21 cellular contexts compared by ENCODE assay signal in the genomic region with DNA sequence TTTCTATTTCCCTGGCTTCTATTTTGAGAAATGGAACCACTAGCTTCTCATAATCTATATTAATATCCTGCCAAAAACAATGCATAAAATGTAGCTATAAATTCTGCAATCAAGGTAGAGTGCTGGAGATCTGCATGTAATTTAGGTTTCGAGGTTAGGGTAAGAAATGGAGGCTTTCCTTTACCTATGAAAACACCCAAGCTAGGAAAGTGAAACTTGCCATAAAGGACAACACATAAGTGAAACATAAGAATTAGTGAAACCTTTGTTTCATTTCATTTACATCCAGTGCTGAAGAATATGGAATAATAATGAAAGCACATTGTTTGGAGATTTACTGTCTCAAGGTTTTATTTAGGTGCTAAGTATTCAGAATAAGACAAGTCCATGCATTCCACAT. TPM values are rescaled to one million over a fixed set of nuclear protein-coding genes. Genes with fewer than 3 reads are reported as not detected.
DNase-seq lines count a peak whose midpoint lies in the region; ATAC-seq and TF ChIP-seq lines count a peak whose summit lies in the region.
"Had no signal": no experiment of that assay in that cellular context is flagged by ENCODE, and none has a peak within 500 bp of the region (broad histone marks: within the 10 kb centered on the region; RNA-seq: fewer than 3 reads in every experiment).

No MANE protein-coding gene starts in this region.

- no peaks in the 10 kb centered on the region for H3K36me3 ChIP-seq in Loucy (ENCODE audit: insufficient read depth, low read length)

- H3K9me2 ChIP-seq in Loucy (replicated peaks; ENCODE audit: low read depth, low read length), result no peaks in the 10 kb centered on the region

- DNase-seq in activated CD4-positive, alpha-beta T cell treated with anti-CD3 and anti-CD28 coated beads, Interleukin-2, amount 10 ng/mL, durations not matched to agents 24 days and 14 days, result no peak
- no peak for DNase-seq in activated CD4-positive, alpha-beta T cell treated with anti-CD3 and anti-CD28 coated beads, Interleukin-2, amount 50 U/mL, for 4 hours
- no peak for DNase-seq in activated CD8-positive, alpha-beta memory T cell treated with anti-CD3 and anti-CD28 coated beads, Interleukin-2, amount 10 ng/mL, durations not matched to agents 7 days and 5 days
- DNase-seq in activated CD8-positive, alpha-beta memory T cell treated with anti-CD3 and anti-CD28 coated beads, Interleukin-2, amount 50 U/mL, for 4 hours, result no peak
- peak; percentile 8 for DNase-seq in GM12865 (ENCODE audit: low read depth)
- DNase-seq in HPDE6-E6E7 (ENCODE audit: extremely low spot score), result no peak
- DNase-seq in cardiac septum (ENCODE audit: low spot score), result no peak
- DNase-seq: C1 segment of cervical spinal cord; Caco-2; CD4-positive, CD25-positive, alpha-beta regulatory T cell; CD8-positive, alpha-beta T cell; DMS153; DND-41; GM23248; H7; HCEC 1CT had no signal

- no peak for TF ChIP-seq CTCF in GM12865 (IDR thresholded peaks at IDR 0.05; ENCODE audit: insufficient read depth, low read depth, low read length, missing control alignments)
- no peak for TF ChIP-seq CTCF in Loucy (conservative IDR thresholded peaks at IDR 0.05; ENCODE audit: low read length)

- H3K36me3 Mint-ChIP-seq in activated CD4-positive, alpha-beta T cell treated with anti-CD3 and anti-CD28 coated beads, Interleukin-2, amount 10 ng/mL, durations not matched to agents 24 days and 14 days (ENCODE audit: low read depth), result peaks cover 2% of the 10 kb centered on the region
- H3K36me3 Mint-ChIP-seq in activated CD8-positive, alpha-beta memory T cell treated with anti-CD3 and anti-CD28 coated beads, Interleukin-2, amount 10 ng/mL, durations not matched to agents 7 days and 5 days, result peaks cover 10% of the 10 kb centered on the region
- H3K36me3 Mint-ChIP-seq: CD4-positive, CD25-positive, alpha-beta regulatory T cell; CD8-positive, alpha-beta T cell had no signal

- peaks cover 19% of the 10 kb centered on the region for H3K4me1 Mint-ChIP-seq in activated CD4-positive, alpha-beta T cell treated with anti-CD3 and anti-CD28 coated beads, Interleukin-2, amount 10 ng/mL, durations not matched to agents 24 days and 14 days
- H3K4me1 Mint-ChIP-seq in activated CD8-positive, alpha-beta memory T cell treated with anti-CD3 and anti-CD28 coated beads, Interleukin-2, amount 10 ng/mL, durations not matched to agents 7 days and 5 days, result peaks cover 20% of the 10 kb centered on the region

- peak; percentile 39 for ATAC-seq in activated CD8-positive, alpha-beta memory T cell treated with anti-CD3 and anti-CD28 coated beads, Interleukin-2, amount 10 ng/mL, durations not matched to agents 7 days and 5 days
- ATAC-seq: CD8-positive, alpha-beta T cell; GM12878 had no signal

- H3K4me1 ChIP-seq in Loucy (ENCODE audit: insufficient read depth, low read length, poor library complexity, severe bottlenecking), result peaks cover 30% of the 10 kb centered on the region
- H3K4me1 ChIP-seq: Caco-2 had no signal

- no peaks in the 10 kb centered on the region for H4K20me1 ChIP-seq in Loucy (ENCODE audit: insufficient read depth, low read length, poor library complexity, severe bottlenecking)

- H3K27ac Mint-ChIP-seq in activated CD4-positive, alpha-beta T cell treated with anti-CD3 and anti-CD28 coated beads, Interleukin-2, amount 10 ng/mL, durations not matched to agents 24 days and 14 days, result no peak overlapping the region
- H3K27ac Mint-ChIP-seq in activated CD8-positive, alpha-beta memory T cell treated with anti-CD3 and anti-CD28 coated beads, Interleukin-2, amount 10 ng/mL, durations not matched to agents 7 days and 5 days, result peak overlapping the region; percentile 45
- H3K27ac Mint-ChIP-seq: CD4-positive, CD25-positive, alpha-beta regulatory T cell; CD8-positive, alpha-beta T cell had no signal

- H3K27me3 Mint-ChIP-seq in activated CD4-positive, alpha-beta T cell treated with anti-CD3 and anti-CD28 coated beads, Interleukin-2, amount 10 ng/mL, durations not matched to agents 24 days and 14 days, result peaks cover 14% of the 10 kb centered on the region
- H3K27me3 Mint-ChIP-seq in activated CD8-positive, alpha-beta memory T cell treated with anti-CD3 and anti-CD28 coated beads, Interleukin-2, amount 10 ng/mL, durations not matched to agents 7 days and 5 days, result peaks cover 3% of the 10 kb centered on the region

- CTCF ChIA-PET in activated CD8-positive, alpha-beta memory T cell treated with anti-CD3 and anti-CD28 coated beads, Interleukin-2, amount 10 ng/mL, durations not matched to agents 7 days and 5 days (lab: Charles Lee), result interaction anchor here (1.0 to 3.4 kb wide), 4 partner anchors 16 to 180 kb away, joined by 3 to 19 read pairs (median 8); no protein-coding TSS in a partner anchor

- intact Hi-C loops in activated CD4-positive, alpha-beta T cell treated with anti-CD3 and anti-CD28 coated beads, Interleukin-2, amount 10 ng/mL, durations not matched to agents 24 days and 14 days (cut with micrococcal nuclease), result no loop called here
- intact Hi-C loops in cardiac septum (cut with DNase I), result no loop called here

- H3K4me3 ChIP-seq in GM12865 (ENCODE audit: low read depth, low read length), result no peak overlapping the region
- peak overlapping the region; percentile 8 for H3K4me3 ChIP-seq in Loucy (ENCODE audit: low read length, poor library complexity, severe bottlenecking)
- H3K4me3 ChIP-seq: GM12878, GM23248 had no signal

- H3K4me2 ChIP-seq in Loucy (ENCODE audit: low read depth, low read length, poor library complexity, severe bottlenecking), result peak overlapping the region; percentile 42

- H3K79me2 ChIP-seq in Loucy (ENCODE audit: insufficient read depth, low read length), result no peaks in the 10 kb centered on the region

- H3K9ac ChIP-seq in Loucy (ENCODE audit: low read depth, low read length, poor library complexity, severe bottlenecking), result no peak overlapping the region
- H3K9ac ChIP-seq: GM23248 had no signal

- H3K4me3 Mint-ChIP-seq in activated CD4-positive, alpha-beta T cell treated with anti-CD3 and anti-CD28 coated beads, Interleukin-2, amount 10 ng/mL, durations not matched to agents 24 days and 14 days, result peak overlapping the region; percentile 2
- no peak overlapping the region for H3K4me3 Mint-ChIP-seq in activated CD8-positive, alpha-beta memory T cell treated with anti-CD3 and anti-CD28 coated beads, Interleukin-2, amount 10 ng/mL, durations not matched to agents 7 days and 5 days
- H3K4me3 Mint-ChIP-seq: CD4-positive, CD25-positive, alpha-beta regulatory T cell; CD8-positive, alpha-beta T cell had no signal

- H3K9me3 ChIP-seq in Loucy (ENCODE audit: insufficient read depth, low read depth, low read length), result no peaks in the 10 kb centered on the region
- H3K9me3 ChIP-seq: Caco-2 had no signal

- H3K27me3 ChIP-seq in Loucy (ENCODE audit: insufficient read depth, low read length, poor library complexity, severe bottlenecking), result no peaks in the 10 kb centered on the region

- no peaks in the 10 kb centered on the region for H3F3A ChIP-seq in Loucy (ENCODE audit: low read depth)

- H3K9me3 Mint-ChIP-seq in activated CD4-positive, alpha-beta T cell treated with anti-CD3 and anti-CD28 coated beads, Interleukin-2, amount 10 ng/mL, durations not matched to agents 24 days and 14 days, result peaks cover 12% of the 10 kb centered on the region
- peaks cover 2% of the 10 kb centered on the region for H3K9me3 Mint-ChIP-seq in activated CD8-positive, alpha-beta memory T cell treated with anti-CD3 and anti-CD28 coated beads, Interleukin-2, amount 10 ng/mL, durations not matched to agents 7 days and 5 days (ENCODE audit: low read depth)
- H3K9me3 Mint-ChIP-seq: CD8-positive, alpha-beta T cell had no signal

- H2AFZ ChIP-seq in Loucy (ENCODE audit: low read length), result 0 out of 2 replicates have a peak overlapping the region, but pooled peaks have one; percentile 17
- H2AFZ ChIP-seq: GM23248 had no signal

RNA-seq across cellular contexts. Expression of gene CLEC2A, which starts 9.7 kb away (rescaled TPM):
- total RNA-seq in activated CD4-positive, alpha-beta T cell treated with anti-CD3 and anti-CD28 coated beads, Interleukin-2, amount 10 ng/mL, durations not matched to agents 24 days and 14 days, result not detected in 2 replicates
- total RNA-seq in activated CD8-positive, alpha-beta memory T cell treated with anti-CD3 and anti-CD28 coated beads, Interleukin-2, amount 10 ng/mL, durations not matched to agents 7 days and 5 days, result not detected
- not detected for total RNA-seq in cardiac septum
- total RNA-seq: A172; A673; Caco-2; CD4-positive, CD25-positive, alpha-beta regulatory T cell; CD8-positive, alpha-beta T cell; GM12878; GM23248; H7 had no signal

RNA-seq across cellular contexts. Expression of gene KLRF2, which starts 41.1 kb away (rescaled TPM):
- not detected in 2 replicates for total RNA-seq in activated CD4-positive, alpha-beta T cell treated with anti-CD3 and anti-CD28 coated beads, Interleukin-2, amount 10 ng/mL, durations not matched to agents 24 days and 14 days
- total RNA-seq in activated CD8-positive, alpha-beta memory T cell treated with anti-CD3 and anti-CD28 coated beads, Interleukin-2, amount 10 ng/mL, durations not matched to agents 7 days and 5 days, result 1 to 10 TPM in 1 of 2 experiments, not detected in 1; 1.6 TPM
- not detected for total RNA-seq in cardiac septum
- total RNA-seq: A172; A673; Caco-2; CD4-positive, CD25-positive, alpha-beta regulatory T cell; CD8-positive, alpha-beta T cell; GM12878; GM23248; H1; H7 had no signal

RNA-seq across cellular contexts. Expression of gene CLEC12A, which starts 48.8 kb away (rescaled TPM):
- total RNA-seq in activated CD4-positive, alpha-beta T cell treated with anti-CD3 and anti-CD28 coated beads, Interleukin-2, amount 10 ng/mL, durations not matched to agents 24 days and 14 days, result 0.28 TPM in 1 of 2 replicates, not detected in the other
- total RNA-seq in activated CD8-positive, alpha-beta memory T cell treated with anti-CD3 and anti-CD28 coated beads, Interleukin-2, amount 10 ng/mL, durations not matched to agents 7 days and 5 days, result 1 to 10 TPM in 1 of 2 experiments, under 1 TPM in 1; 0.40 to 1.6 TPM
- 0.30 TPM for total RNA-seq in cardiac septum
- total RNA-seq: A673; Caco-2; CD4-positive, CD25-positive, alpha-beta regulatory T cell; CD8-positive, alpha-beta T cell; GM23248; H1; H7 had no signal

RNA-seq across cellular contexts. Expression of gene CLEC2B, which starts 53.3 kb away (rescaled TPM):
- total RNA-seq in activated CD4-positive, alpha-beta T cell treated with anti-CD3 and anti-CD28 coated beads, Interleukin-2, amount 10 ng/mL, durations not matched to agents 24 days and 14 days, result 13.0 and 13.1 TPM in 2 replicates
- total RNA-seq in activated CD8-positive, alpha-beta memory T cell treated with anti-CD3 and anti-CD28 coated beads, Interleukin-2, amount 10 ng/mL, durations not matched to agents 7 days and 5 days, result 10 to 100 TPM; 55.1 to 55.3 TPM
- 6.7 TPM for total RNA-seq in cardiac septum
- total RNA-seq: Caco-2, H1, H7 had no signal
